In the genomic region with DNA sequence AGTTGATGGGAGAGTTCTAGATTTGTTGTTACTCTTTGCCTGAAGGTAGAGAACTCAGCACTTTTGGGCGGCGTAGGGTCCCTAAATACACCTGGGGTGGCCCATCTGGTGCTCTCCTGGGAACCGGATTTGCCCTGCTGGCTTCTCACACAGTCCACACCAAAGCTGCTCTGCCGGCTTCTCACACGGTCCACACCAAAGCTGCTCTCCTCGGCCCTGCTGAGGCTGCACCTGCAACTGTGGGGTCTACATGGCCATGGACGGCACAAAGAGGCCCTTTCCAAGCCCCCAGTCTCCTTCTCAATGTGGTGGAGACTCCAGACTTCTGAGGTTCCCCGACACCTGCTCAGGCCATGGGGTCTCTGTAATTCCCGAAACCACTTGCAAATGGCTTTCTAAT, we compare ENCODE assay signal across 31 cellular contexts.
"Had no signal": no experiment of that assay in that cellular context is flagged by ENCODE, and none has a peak within 500 bp of the region (broad histone marks: within the 10 kb centered on the region; RNA-seq: fewer than 3 reads in every experiment).

No MANE protein-coding gene starts in this region.

- H3K36me3 Mint-ChIP-seq: activated CD4-positive, alpha-beta memory T cell treated with anti-CD3 and anti-CD28 coated beads for 36 hours; activated naive CD8-positive, alpha-beta T cell; brain had no signal

- ATAC-seq: Panc1, Right ventricle myocardium inferior had no signal

- H3K27me3 Mint-ChIP-seq: brain had no signal

- H3K4me1 ChIP-seq: SJCRH30 had no signal

- H3K36me3 ChIP-seq: MG63, SJCRH30 had no signal

- H3K9me3 ChIP-seq: MG63, SJCRH30, SK-N-SH had no signal

- H3K4me3 ChIP-seq: MG63, SJCRH30 had no signal

- H3K4me3 Mint-ChIP-seq: activated CD4-positive, alpha-beta memory T cell treated with anti-CD3 and anti-CD28 coated beads for 36 hours; activated CD4-positive, alpha-beta T cell treated with anti-CD3 and anti-CD28 coated beads, Interleukin-2, amount 10 ng/mL, durations not matched to agents 7 days and 5 days; activated naive CD4-positive, alpha-beta T cell treated with anti-CD3 and anti-CD28 coated beads for 36 hours; activated naive CD8-positive, alpha-beta T cell; activated T-helper 1 cell treated with anti-CD3 and anti-CD28 coated beads, Interleukin-12 subunit alpha, Interleukin-12 subunit beta, Interleukin-2, Interleukin-4 antibody, amounts not matched to agents 30 ng/mL and 10 ng/mL and 1 ng/mL, durations not matched to agents 14 hours and 24 hours and 36 hours; brain had no signal

- H3K9me3 Mint-ChIP-seq: activated CD4-positive, alpha-beta memory T cell treated with anti-CD3 and anti-CD28 coated beads for 36 hours; activated CD4-positive, alpha-beta T cell treated with anti-CD3 and anti-CD28 coated beads, Interleukin-2, amount 10 ng/mL, durations not matched to agents 7 days and 5 days; activated naive CD4-positive, alpha-beta T cell treated with anti-CD3 and anti-CD28 coated beads for 36 hours; activated T-helper 1 cell treated with anti-CD3 and anti-CD28 coated beads, Interleukin-12 subunit alpha, Interleukin-12 subunit beta, Interleukin-2, Interleukin-4 antibody, amounts not matched to agents 30 ng/mL and 10 ng/mL and 1 ng/mL, durations not matched to agents 14 hours and 24 hours and 36 hours had no signal

- H3K27me3 ChIP-seq: MG63, SJCRH30 had no signal

- H3K27ac Mint-ChIP-seq: activated CD4-positive, alpha-beta memory T cell treated with anti-CD3 and anti-CD28 coated beads for 36 hours; activated CD4-positive, alpha-beta T cell treated with anti-CD3 and anti-CD28 coated beads, Interleukin-2, amount 10 ng/mL, durations not matched to agents 7 days and 5 days; activated naive CD4-positive, alpha-beta T cell treated with anti-CD3 and anti-CD28 coated beads for 36 hours; activated naive CD8-positive, alpha-beta T cell; activated T-helper 1 cell treated with anti-CD3 and anti-CD28 coated beads, Interleukin-12 subunit alpha, Interleukin-12 subunit beta, Interleukin-2, Interleukin-4 antibody, amounts not matched to agents 30 ng/mL and 10 ng/mL and 1 ng/mL, durations not matched to agents 14 hours and 24 hours and 36 hours had no signal

- H3K27ac ChIP-seq: SJCRH30, VCaP had no signal

- DNase-seq: activated CD4-positive, alpha-beta memory T cell treated with anti-CD3 and anti-CD28 coated beads for 36 hours; activated CD4-positive, alpha-beta T cell treated with anti-CD3 and anti-CD28 coated beads, Interleukin-2, amount 10 ng/mL, durations not matched to agents 7 days and 5 days; activated CD4-positive, CD25-positive, alpha-beta regulatory T cell; activated CD8-positive, alpha-beta memory T cell treated with anti-CD3 and anti-CD28 coated beads, Interleukin-2, amount 50 U/mL, for 4 hours; activated gamma-delta T cell; activated naive CD4-positive, alpha-beta T cell treated with anti-CD3 and anti-CD28 coated beads for 36 hours; activated T-cell treated with anti-CD3 and anti-CD28 coated beads, Interleukin-2, amount 50 U/mL, for 1 hour; amygdala; MG63; MV-4-11; NCI-H1092 treated with DMSO at 0.1 percent for 48 hours; NCI-H1417 treated with DMSO at 0.1 percent for 48 hours; NCI-H1694; NCI-H2029; NCI-H2107; NCI-H2171 treated with DMSO at 0.1 percent for 48 hours; NCI-H345; NCI-H510A; NCI-H526 treated with DMSO at 0.1 percent for 48 hours; NCI-H82; OCI-M1; RPMI8226; SJCRH30; SK-N-SH; T-helper 1 cell had no signal

- H3K4me1 Mint-ChIP-seq: activated CD4-positive, alpha-beta T cell treated with anti-CD3 and anti-CD28 coated beads, Interleukin-2, amount 10 ng/mL, durations not matched to agents 7 days and 5 days had no signal
